8 cellular contexts compared by ENCODE assay signal in the genomic region with DNA sequence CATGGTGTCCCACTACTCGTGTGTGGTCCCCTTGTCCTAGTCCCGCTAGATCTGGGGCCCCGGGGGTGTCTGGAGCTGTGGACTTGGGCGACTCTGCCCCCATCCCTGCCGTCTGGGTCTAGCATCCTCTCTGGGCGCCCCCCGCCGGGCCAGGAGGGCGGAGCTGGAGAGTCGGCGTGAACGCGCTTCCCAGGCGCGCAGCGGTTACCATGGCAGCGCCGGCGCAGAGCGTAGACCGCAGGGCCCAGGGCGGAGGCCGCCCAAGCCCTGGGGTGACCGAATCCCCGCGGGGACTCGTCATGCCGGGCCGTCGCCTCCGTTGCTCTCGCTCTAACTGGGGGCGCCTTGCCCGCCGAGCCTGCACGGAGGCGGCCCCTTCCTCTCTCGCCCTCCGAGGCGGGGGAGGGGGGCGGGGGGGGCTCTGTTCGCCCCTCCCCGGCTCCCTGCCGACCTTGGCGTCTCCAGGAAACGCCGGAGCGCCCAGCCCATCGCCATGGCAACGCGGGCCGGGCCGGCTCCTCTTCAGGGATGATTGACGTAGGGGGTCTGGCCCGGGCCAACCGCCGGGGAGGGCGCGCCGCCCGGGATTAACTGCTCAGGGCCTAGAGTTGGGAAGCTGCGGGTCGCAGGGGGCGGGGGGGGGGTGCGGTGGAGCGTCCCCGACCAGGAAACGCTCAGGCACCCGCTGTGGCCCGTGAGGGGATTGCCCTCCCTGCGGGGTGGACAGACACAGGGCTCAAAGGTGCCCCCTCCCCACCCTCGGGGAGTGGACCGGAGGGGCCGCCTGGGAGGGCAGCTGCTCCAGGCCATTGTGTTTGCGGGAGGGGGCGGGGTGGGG. TPM values are rescaled to one million over a fixed set of nuclear protein-coding genes. Genes with fewer than 3 reads are reported as not detected.
DNase-seq lines count a peak whose midpoint lies in the region; ATAC-seq and TF ChIP-seq lines count a peak whose summit lies in the region.

No MANE protein-coding gene starts in this region.

- ATAC-seq in GM18511 (IDR thresholded peaks at IDR 0.05; ENCODE audit: unreplicated experiment), result peak; percentile 71
- peak; percentile 49 for ATAC-seq in HG03135 (IDR thresholded peaks at IDR 0.05; ENCODE audit: unreplicated experiment)
- ATAC-seq in activated T-cell treated with anti-CD3 and anti-CD28 coated beads, Interleukin-2, amount 50 U/mL, for 72 hours (replicated peaks in 1 of 2), result peak; percentile 81 to 85
- ATAC-seq in natural killer cell treated with Interleukin-12 subunit alpha and Interleukin-12 subunit beta and Interleukin-15 and Interleukin-18, amount 100 ng/mL, for 72 hours, result peak; percentile 88 to 92

- H3K4me3 Mint-ChIP-seq in activated T-cell treated with anti-CD3 and anti-CD28 coated beads, Interleukin-2, amount 50 U/mL, for 72 hours, result peak overlapping the region; percentile 47 to 65
- H3K4me3 Mint-ChIP-seq in natural killer cell treated with Interleukin-12 subunit alpha and Interleukin-12 subunit beta and Interleukin-15 and Interleukin-18, amount 100 ng/mL, for 72 hours, result peak overlapping the region; percentile 41

- no peaks in the 10 kb centered on the region for H3K36me3 Mint-ChIP-seq in activated T-cell treated with anti-CD3 and anti-CD28 coated beads, Interleukin-2, amount 50 U/mL, for 72 hours (ENCODE audit: insufficient read depth in 2 of 2)
- no peaks in the 10 kb centered on the region for H3K36me3 Mint-ChIP-seq in natural killer cell treated with Interleukin-12 subunit alpha and Interleukin-12 subunit beta and Interleukin-15 and Interleukin-18, amount 100 ng/mL, for 72 hours

- no peak overlapping the region for H3K4me3 ChIP-seq in fibroblast of mammary gland (ENCODE audit: control insufficient read depth, low read depth, low read length)

- H3K9me3 Mint-ChIP-seq in activated T-cell treated with anti-CD3 and anti-CD28 coated beads, Interleukin-2, amount 50 U/mL, for 72 hours, result no peaks in the 10 kb centered on the region
- no peaks in the 10 kb centered on the region for H3K9me3 Mint-ChIP-seq in natural killer cell treated with Interleukin-12 subunit alpha and Interleukin-12 subunit beta and Interleukin-15 and Interleukin-18, amount 100 ng/mL, for 72 hours

- TF ChIP-seq CTCF in fibroblast of mammary gland (conservative IDR thresholded peaks at IDR 0.05; ENCODE audit: control insufficient read depth, insufficient read depth, low read depth, low read length), result no peak

- H3K27ac Mint-ChIP-seq in activated T-cell treated with anti-CD3 and anti-CD28 coated beads, Interleukin-2, amount 50 U/mL, for 72 hours, result no peak overlapping the region
- H3K27ac Mint-ChIP-seq in natural killer cell treated with Interleukin-12 subunit alpha and Interleukin-12 subunit beta and Interleukin-15 and Interleukin-18, amount 100 ng/mL, for 72 hours, result peak overlapping the region in 1 of 2 donors; percentile 51

- no peaks in the 10 kb centered on the region for H3K27me3 Mint-ChIP-seq in activated T-cell treated with anti-CD3 and anti-CD28 coated beads, Interleukin-2, amount 50 U/mL, for 72 hours (ENCODE audit: low read depth)
- no peaks in the 10 kb centered on the region for H3K27me3 Mint-ChIP-seq in natural killer cell treated with Interleukin-12 subunit alpha and Interleukin-12 subunit beta and Interleukin-15 and Interleukin-18, amount 100 ng/mL, for 72 hours

- peak overlapping the region; percentile 50 for H3K27ac ChIP-seq in temporal lobe (ENCODE audit: low read depth, low read length)

- DNase-seq in NCI-H774 (lab: John Stamatoyannopoulos, UW), result peak; percentile 83
- DNase-seq in activated T-cell treated with anti-CD3 and anti-CD28 coated beads, Interleukin-2, amount 50 U/mL, for 72 hours, result peak; percentile 79 to 84
- DNase-seq in fibroblast of mammary gland (ENCODE audit: low read depth), result peak; percentile 56
- DNase-seq in natural killer cell treated with Interleukin-12 subunit alpha and Interleukin-12 subunit beta and Interleukin-15 and Interleukin-18, amount 100 ng/mL, for 72 hours (ENCODE audit: low spot score), result peak; percentile 87
- DNase-seq in foreskin melanocyte, result no peak

- peaks cover 21% of the 10 kb centered on the region for H3K4me1 Mint-ChIP-seq in activated T-cell treated with anti-CD3 and anti-CD28 coated beads, Interleukin-2, amount 50 U/mL, for 72 hours (ENCODE audit: low read depth)
- H3K4me1 Mint-ChIP-seq in natural killer cell treated with Interleukin-12 subunit alpha and Interleukin-12 subunit beta and Interleukin-15 and Interleukin-18, amount 100 ng/mL, for 72 hours (ENCODE audit: low read depth in 2 of 2), result peaks cover 4 to 10% of the 10 kb centered on the region in 2 donors

RNA-seq across cellular contexts. Expression of gene ISYNA1, which starts 8.9 kb away (rescaled TPM):
- 10 to 100 TPM; 20.5 to 24.8 TPM for total RNA-seq in activated T-cell treated with anti-CD3 and anti-CD28 coated beads, Interleukin-2, amount 50 U/mL, for 72 hours
- total RNA-seq in natural killer cell treated with Interleukin-12 subunit alpha and Interleukin-12 subunit beta and Interleukin-15 and Interleukin-18, amount 100 ng/mL, for 72 hours, result 10 to 100 TPM; 19.0 to 25.6 TPM
- 80.4 TPM for total RNA-seq in temporal lobe

RNA-seq across cellular contexts. Expression of gene SSBP4, which starts 9.9 kb away (rescaled TPM):
- total RNA-seq in activated T-cell treated with anti-CD3 and anti-CD28 coated beads, Interleukin-2, amount 50 U/mL, for 72 hours, result 10 to 100 TPM; 46.8 to 48.1 TPM
- total RNA-seq in natural killer cell treated with Interleukin-12 subunit alpha and Interleukin-12 subunit beta and Interleukin-15 and Interleukin-18, amount 100 ng/mL, for 72 hours, result 100 to 1,000 TPM; 112 to 271 TPM
- 52.1 TPM for total RNA-seq in temporal lobe

RNA-seq across cellular contexts. Expression of gene LRRC25, which starts 31.6 kb away (rescaled TPM):
- not detected for total RNA-seq in activated T-cell treated with anti-CD3 and anti-CD28 coated beads, Interleukin-2, amount 50 U/mL, for 72 hours
- total RNA-seq in natural killer cell treated with Interleukin-12 subunit alpha and Interleukin-12 subunit beta and Interleukin-15 and Interleukin-18, amount 100 ng/mL, for 72 hours, result not detected
- 0.25 TPM for total RNA-seq in temporal lobe

RNA-seq across cellular contexts. Expression of gene GDF15, which starts 43.1 kb away (rescaled TPM):
- total RNA-seq in activated T-cell treated with anti-CD3 and anti-CD28 coated beads, Interleukin-2, amount 50 U/mL, for 72 hours, result under 1 TPM in 1 of 2 donors, not detected in 1; 0.60 TPM
- under 1 TPM in 1 of 2 donors, not detected in 1; 0.71 TPM for total RNA-seq in natural killer cell treated with Interleukin-12 subunit alpha and Interleukin-12 subunit beta and Interleukin-15 and Interleukin-18, amount 100 ng/mL, for 72 hours
- 0.74 TPM for total RNA-seq in temporal lobe
